ENCODE assay signal across 21 cellular contexts in the genomic region with DNA sequence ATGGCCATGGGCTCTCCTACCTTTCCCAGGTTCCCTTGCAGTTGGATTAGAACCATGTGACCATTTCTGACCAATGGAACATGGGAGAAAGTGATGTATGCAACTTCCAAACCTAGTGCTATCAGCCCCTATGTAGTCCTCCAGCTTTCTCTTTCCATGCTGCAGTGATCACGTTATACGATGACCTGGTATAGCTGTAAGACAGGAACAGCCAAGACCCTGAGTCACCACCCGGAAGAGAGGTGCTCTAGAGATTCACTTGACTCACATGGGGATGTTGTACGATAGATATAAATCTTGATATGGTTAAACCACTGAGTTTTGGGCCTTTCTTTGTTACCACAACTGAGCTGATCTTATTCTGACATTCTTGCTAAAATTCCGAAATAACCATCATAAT.
"Had no signal": no experiment of that assay in that cellular context is flagged by ENCODE, and none has a peak within 500 bp of the region (broad histone marks: within the 10 kb centered on the region; RNA-seq: fewer than 3 reads in every experiment).

No MANE protein-coding gene starts in this region.

- H3K4me1 ChIP-seq: gastrocnemius medialis, heart left ventricle, left ventricle myocardium inferior, sigmoid colon, upper lobe of right lung had no signal

- H3K27ac ChIP-seq: brain microvascular endothelial cell, coronary artery, gastrocnemius medialis, heart left ventricle, left ventricle myocardium inferior, sigmoid colon, upper lobe of right lung had no signal

- DNase-seq: activated CD4-positive, alpha-beta T cell treated with anti-CD3 and anti-CD28 coated beads, Interleukin-2, amount 50 U/mL, for 4 hours; activated CD4-positive, CD25-positive, alpha-beta regulatory T cell treated with anti-CD3 and anti-CD28 coated beads, Interleukin-2, amount 50 U/mL, for 72 hours; activated naive CD4-positive, alpha-beta T cell treated with anti-CD3 and anti-CD28 coated beads for 36 hours; activated naive CD8-positive, alpha-beta T cell treated with anti-CD3 and anti-CD28 coated beads, Interleukin-2, amount 50 U/mL, for 24 hours; activated T-cell treated with anti-CD3 and anti-CD28 coated beads for 4 hours; aorta; brain microvascular endothelial cell; gastrocnemius medialis; heart left ventricle; kidney glomerular epithelial cell; left ventricle myocardium inferior; mammary epithelial cell; midbrain; sigmoid colon; stimulated activated CD4-positive, alpha-beta T cell treated with anti-CD3 and anti-CD28 coated beads, Interleukin-4, amount 100 ng/mL, for 4 hours; stimulated activated naive B cell treated with anti-CD40 and anti-IgM and Interleukin-4, amounts not matched to agents 10 μg/mL and 1 μg/mL and 100 μg/mL, for 72 hours; T1000; upper lobe of right lung had no signal

- H3K36me3 Mint-ChIP-seq: stimulated activated naive B cell treated with anti-CD40 and anti-IgM and Interleukin-4, amounts not matched to agents 10 μg/mL and 1 μg/mL and 100 μg/mL, for 72 hours had no signal

- H3K27ac Mint-ChIP-seq: activated naive CD4-positive, alpha-beta T cell treated with anti-CD3 and anti-CD28 coated beads for 36 hours; activated naive CD8-positive, alpha-beta T cell treated with anti-CD3 and anti-CD28 coated beads, Interleukin-2, amount 50 U/mL, for 24 hours; activated T-helper 2 cell treated with anti-CD3 and anti-CD28 coated beads, Interferon-gamma antibody, Interleukin-2, Interleukin-4, amounts not matched to agents 10 μg/mL and 5 μg/mL and 100 μg/mL, durations not matched to agents 14 hours and 24 hours and 36 hours; nephron; stimulated activated naive B cell treated with anti-CD40 and anti-IgM and Interleukin-4, amounts not matched to agents 10 μg/mL and 1 μg/mL and 100 μg/mL, for 72 hours had no signal

- H3K27me3 ChIP-seq: brain microvascular endothelial cell, gastrocnemius medialis, sigmoid colon, upper lobe of right lung had no signal

- H3K9me3 ChIP-seq: gastrocnemius medialis, upper lobe of right lung had no signal

- ATAC-seq: activated naive CD8-positive, alpha-beta T cell treated with anti-CD3 and anti-CD28 coated beads, Interleukin-2, amount 50 U/mL, for 24 hours; gastrocnemius medialis; heart left ventricle; stimulated activated naive B cell treated with anti-CD40 and anti-IgM and Interleukin-4, amounts not matched to agents 10 μg/mL and 1 μg/mL and 100 μg/mL, for 72 hours; upper lobe of right lung had no signal

- H3K36me3 ChIP-seq: brain microvascular endothelial cell, gastrocnemius medialis, heart left ventricle, left ventricle myocardium inferior, sigmoid colon, upper lobe of right lung had no signal

- H3K4me3 ChIP-seq: coronary artery, gastrocnemius medialis, heart left ventricle, left ventricle myocardium inferior, sigmoid colon, upper lobe of right lung had no signal

- H3K9me3 Mint-ChIP-seq: activated naive CD4-positive, alpha-beta T cell treated with anti-CD3 and anti-CD28 coated beads for 36 hours; activated naive CD8-positive, alpha-beta T cell treated with anti-CD3 and anti-CD28 coated beads, Interleukin-2, amount 50 U/mL, for 24 hours; activated T-helper 2 cell treated with anti-CD3 and anti-CD28 coated beads, Interferon-gamma antibody, Interleukin-2, Interleukin-4, amounts not matched to agents 10 μg/mL and 5 μg/mL and 100 μg/mL, durations not matched to agents 14 hours and 24 hours and 36 hours; stimulated activated naive B cell treated with anti-CD40 and anti-IgM and Interleukin-4, amounts not matched to agents 10 μg/mL and 1 μg/mL and 100 μg/mL, for 72 hours had no signal

- H3K4me3 Mint-ChIP-seq: activated naive CD4-positive, alpha-beta T cell treated with anti-CD3 and anti-CD28 coated beads for 36 hours; activated naive CD8-positive, alpha-beta T cell treated with anti-CD3 and anti-CD28 coated beads, Interleukin-2, amount 50 U/mL, for 24 hours; nephron; stimulated activated naive B cell treated with anti-CD40 and anti-IgM and Interleukin-4, amounts not matched to agents 10 μg/mL and 1 μg/mL and 100 μg/mL, for 72 hours had no signal
